ENCODE assay signal across 25 cellular contexts in the genomic region with DNA sequence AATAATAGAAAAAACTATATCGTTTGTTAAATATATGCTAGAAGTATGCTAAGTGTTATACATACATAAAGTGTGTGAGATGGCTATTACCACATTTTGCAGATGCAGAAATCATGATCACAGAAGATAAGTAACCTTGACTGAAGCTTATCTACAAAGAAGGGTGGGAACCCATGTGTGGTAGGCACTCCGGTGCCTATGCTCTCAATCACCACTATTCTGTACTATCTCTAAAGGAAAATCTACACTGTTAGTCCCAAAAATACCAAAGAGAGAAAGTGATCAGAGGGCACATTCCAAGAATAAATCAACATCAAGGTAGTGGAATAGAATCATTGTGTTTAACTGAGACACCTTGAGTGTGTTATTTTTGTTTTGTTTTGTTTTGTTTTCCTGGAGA.
"Had no signal": no experiment of that assay in that cellular context is flagged by ENCODE, and none has a peak within 500 bp of the region (broad histone marks: within the 10 kb centered on the region; RNA-seq: fewer than 3 reads in every experiment).

No MANE protein-coding gene starts in this region.

- H3K36me3 ChIP-seq: colonic mucosa, gastrocnemius medialis, heart right ventricle, left lung, lower lobe of right lung had no signal

- H3K27me3 ChIP-seq: colonic mucosa, esophagus squamous epithelium, gastrocnemius medialis, heart right ventricle, left lung had no signal

- DNase-seq: colonic mucosa; cortex of kidney; effector CD8-positive, alpha-beta T cell; effector memory CD8-positive, alpha-beta T cell; endodermal cell; erythroblast; esophagus squamous epithelium; foreskin fibroblast; foreskin melanocyte; gastrocnemius medialis; glutamatergic neuron; head of caudate nucleus; heart right ventricle; hippocampal formation; left cardiac atrium; left lung; left ventricle myocardium superior; lower lobe of right lung; mesendoderm; mucosa of descending colon; naive B cell had no signal

- H3K4me1 ChIP-seq: colonic mucosa, esophagus squamous epithelium, gastrocnemius medialis, left lung, lower lobe of right lung had no signal

- H3K27ac ChIP-seq: colonic mucosa, epithelial cell of prostate, esophagus squamous epithelium, gastrocnemius medialis, heart right ventricle, left lung, lower lobe of right lung had no signal

- FAIRE-seq: endometrium, islet of Langerhans had no signal

- ATAC-seq: effector memory CD8-positive, alpha-beta T cell; esophagus mucosa; gastrocnemius medialis; heart right ventricle; left cardiac atrium; left lung; left ventricle myocardium superior; lower lobe of right lung; mucosa of descending colon had no signal

- H3K4me3 ChIP-seq: colonic mucosa, esophagus squamous epithelium, gastrocnemius medialis, heart right ventricle, left lung, lower lobe of right lung, mucosa of descending colon had no signal

- H3K9me3 ChIP-seq: colonic mucosa, esophagus squamous epithelium, gastrocnemius medialis, heart right ventricle, left lung, lower lobe of right lung, mucosa of descending colon had no signal
